ENCODE assay signal across 8 cellular contexts in the genomic region with DNA sequence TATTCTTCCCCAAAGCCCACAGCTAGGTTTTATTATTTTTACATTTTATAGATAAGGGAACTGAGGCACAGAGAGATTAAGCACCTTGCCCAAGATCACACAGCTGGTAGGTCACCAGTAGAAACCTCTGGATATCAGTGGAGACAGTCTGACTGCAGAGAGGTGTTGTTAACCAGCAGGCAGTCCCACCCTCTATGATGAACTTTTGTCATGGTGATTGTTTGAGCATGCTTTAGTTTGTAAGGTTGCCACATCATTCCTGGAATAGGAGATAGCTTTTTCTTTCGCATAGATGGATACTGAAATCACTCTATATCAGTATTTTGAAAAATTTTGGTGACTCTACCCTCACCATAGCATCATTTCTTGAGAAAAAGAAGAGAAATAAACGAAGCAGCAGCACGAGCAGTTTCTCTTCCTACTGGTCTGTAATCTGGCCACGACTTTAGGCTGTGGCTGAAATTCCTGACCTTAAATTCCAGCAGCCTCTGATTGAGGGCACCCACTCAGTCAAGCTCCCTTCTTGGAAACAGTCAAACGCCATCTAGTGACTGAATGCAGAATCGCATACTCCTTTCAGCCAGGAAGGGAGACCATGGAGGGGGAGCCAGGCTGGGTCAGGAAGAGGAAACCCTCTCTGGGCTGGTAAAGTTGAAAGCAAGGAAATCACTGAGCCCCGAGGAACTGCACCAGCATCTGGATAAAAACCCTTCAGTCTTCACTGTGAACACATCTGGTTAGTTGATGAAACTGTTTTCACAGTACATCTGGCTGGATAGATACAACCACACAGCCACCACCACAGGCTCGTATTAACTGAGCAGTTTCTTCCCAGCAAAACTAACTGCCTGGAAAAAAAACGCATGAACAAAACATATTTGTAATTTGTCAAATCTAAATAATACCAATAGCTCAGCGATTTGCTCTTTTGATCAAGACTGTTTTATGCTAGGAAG.
DNase-seq lines count a peak whose midpoint lies in the region; ATAC-seq and TF ChIP-seq lines count a peak whose summit lies in the region.

No MANE protein-coding gene starts in this region.

- TF ChIP-seq CTCF in fibroblast of the aortic adventitia (IDR thresholded peaks at IDR 0.05; ENCODE audit: insufficient read depth, low read length), result peak; percentile 98
- peak; percentile 84 for TF ChIP-seq CTCF in neural progenitor cell (IDR thresholded peaks at IDR 0.05)
- peak; percentile 78 to 88 (median 85) for TF ChIP-seq CTCF in tibial nerve (IDR thresholded peaks at IDR 0.05)

- 16 to 21% methylated on average over 10 of the region's 10 CpGs for WGBS in tibial nerve, 2 donors

- no peak overlapping the region for H3K27ac ChIP-seq in neural progenitor cell
- peak overlapping the region in 2 of 4 donors; percentile 21 to 46 for H3K27ac ChIP-seq in tibial nerve

- DNase-seq in CD1c-positive myeloid dendritic cell (ENCODE audit: extremely low spot score) (peak; percentile 73), HEK293T (ENCODE audit: extremely low spot score) (peak; percentile 61), OCI-M1 (lab: John Stamatoyannopoulos, UW) (peak; percentile 66), fibroblast of the aortic adventitia (ENCODE audit: low read depth) (peak; percentile 91), neural progenitor cell (ENCODE audit: low spot score) (peak; percentile 88), tibial nerve (ENCODE audit: low spot score in 2 of 2) (peak; percentile 43 to 96)
- peak; percentile 65 to 73 for DNase-seq in activated T-cell treated with anti-CD3 and anti-CD28 coated beads, Interleukin-2, amount 50 U/mL, for 72 hours

- no peak for TF ChIP-seq POLR2A in tibial nerve (IDR thresholded peaks at IDR 0.05)

- TF ChIP-seq EP300 in tibial nerve (IDR thresholded peaks at IDR 0.05), result peak in 1 of 2 donors; percentile 43

- H3K9me3 ChIP-seq in neural progenitor cell (ENCODE audit: low read depth) (peaks cover 4% of the 10 kb centered on the region), tibial nerve (no peaks in the 10 kb centered on the region)

- H3K9me3 Mint-ChIP-seq in activated T-cell treated with anti-CD3 and anti-CD28 coated beads, Interleukin-2, amount 50 U/mL, for 72 hours, result peaks cover under 1 to 9% of the 10 kb centered on the region in 2 donors
- peaks cover 6% of the 10 kb centered on the region for H3K9me3 Mint-ChIP-seq in neural progenitor cell

- peak overlapping the region in 1 of 2 donors; percentile 21 for H3K4me3 Mint-ChIP-seq in activated T-cell treated with anti-CD3 and anti-CD28 coated beads, Interleukin-2, amount 50 U/mL, for 72 hours
- H3K4me3 Mint-ChIP-seq in neural progenitor cell, result no peak overlapping the region

- H3K36me3 ChIP-seq in neural progenitor cell, result no peaks in the 10 kb centered on the region
- no peaks in the 10 kb centered on the region for H3K36me3 ChIP-seq in tibial nerve

- no peaks in the 10 kb centered on the region for H4K20me1 ChIP-seq in neural progenitor cell (ENCODE audit: low read depth)

- H3K36me3 Mint-ChIP-seq in activated T-cell treated with anti-CD3 and anti-CD28 coated beads, Interleukin-2, amount 50 U/mL, for 72 hours (ENCODE audit: insufficient read depth in 2 of 2), result peaks cover 4 to 7% of the 10 kb centered on the region in 2 donors
- H3K36me3 Mint-ChIP-seq in neural progenitor cell, result no peaks in the 10 kb centered on the region

- no peak overlapping the region for H3K27ac Mint-ChIP-seq in activated T-cell treated with anti-CD3 and anti-CD28 coated beads, Interleukin-2, amount 50 U/mL, for 72 hours
- H3K27ac Mint-ChIP-seq in neural progenitor cell, result no peak overlapping the region

- peaks cover 6% of the 10 kb centered on the region for H3K27me3 Mint-ChIP-seq in activated T-cell treated with anti-CD3 and anti-CD28 coated beads, Interleukin-2, amount 50 U/mL, for 72 hours (ENCODE audit: low read depth)
- peaks cover 2% of the 10 kb centered on the region for H3K27me3 Mint-ChIP-seq in neural progenitor cell (ENCODE audit: insufficient read depth, low read depth)

- no peaks in the 10 kb centered on the region for H3K4me1 Mint-ChIP-seq in activated T-cell treated with anti-CD3 and anti-CD28 coated beads, Interleukin-2, amount 50 U/mL, for 72 hours (ENCODE audit: low read depth)
- H3K4me1 Mint-ChIP-seq in neural progenitor cell, result peaks cover 7% of the 10 kb centered on the region

- H3K4me2 ChIP-seq in neural progenitor cell, result no peak overlapping the region

- no peak overlapping the region for H3K9ac ChIP-seq in neural progenitor cell

- H3K4me3 ChIP-seq in fibroblast of the aortic adventitia (ENCODE audit: low read depth, low read length), result no peak overlapping the region
- H3K4me3 ChIP-seq in neural progenitor cell, result no peak overlapping the region
- H3K4me3 ChIP-seq in tibial nerve, result no peak overlapping the region

- CTCF ChIA-PET in HEK293T (lab: Yijun Ruan, JAX), result interaction anchor here (0.6 to 1.0 kb wide), 9 partner anchors 8 to 559 kb away, joined by 3 to 6 read pairs (median 3); no protein-coding TSS in a partner anchor

- peak overlapping the region; percentile 45 for H2AFZ ChIP-seq in neural progenitor cell (replicated peaks)

- peak; percentile 72 to 82 for ATAC-seq in activated T-cell treated with anti-CD3 and anti-CD28 coated beads, Interleukin-2, amount 50 U/mL, for 72 hours (replicated peaks in 1 of 2)
- ATAC-seq in GM21390 (IDR thresholded peaks at IDR 0.05; ENCODE audit: unreplicated experiment), result no peak

- H3K27me3 ChIP-seq in neural progenitor cell (no peaks in the 10 kb centered on the region), tibial nerve (no peaks in the 10 kb centered on the region)

- H3F3A ChIP-seq in neural progenitor cell (ENCODE audit: low read depth), result no peaks in the 10 kb centered on the region

- H3K79me2 ChIP-seq in neural progenitor cell (ENCODE audit: low read depth), result no peaks in the 10 kb centered on the region

- H3K4me1 ChIP-seq in neural progenitor cell (no peaks in the 10 kb centered on the region), tibial nerve (peaks cover 0 to 12% (median 0%) of the 10 kb centered on the region in 4 donors)

- POLR2A ChIA-PET in HEK293T (lab: Yijun Ruan, JAX), result no interaction called here

TF ChIP-seq in HEK293T, 16 proteins besides CTCF, POLR2A, EP300 and RAD21:
- no peak for TF ChIP-seq LEF1 (IDR thresholded peaks at IDR 0.05; ENCODE audit: borderline replicate concordance)
- TF ChIP-seq FOXK2 (IDR thresholded peaks at IDR 0.05), result no peak
- TF ChIP-seq SP1 (IDR thresholded peaks at IDR 0.05), result no peak
- TF ChIP-seq L3MBTL2 (conservative IDR thresholded peaks at IDR 0.05), result no peak
- TF ChIP-seq BHLHE40 (IDR thresholded peaks at IDR 0.05; ENCODE audit: borderline replicate concordance), result no peak
- no peak for TF ChIP-seq PKNOX1 (IDR thresholded peaks at IDR 0.05)
- no peak for TF ChIP-seq ELF4 (IDR thresholded peaks at IDR 0.05)
